Comparison of ENCODE assay signal across 29 cellular contexts in the genomic region with DNA sequence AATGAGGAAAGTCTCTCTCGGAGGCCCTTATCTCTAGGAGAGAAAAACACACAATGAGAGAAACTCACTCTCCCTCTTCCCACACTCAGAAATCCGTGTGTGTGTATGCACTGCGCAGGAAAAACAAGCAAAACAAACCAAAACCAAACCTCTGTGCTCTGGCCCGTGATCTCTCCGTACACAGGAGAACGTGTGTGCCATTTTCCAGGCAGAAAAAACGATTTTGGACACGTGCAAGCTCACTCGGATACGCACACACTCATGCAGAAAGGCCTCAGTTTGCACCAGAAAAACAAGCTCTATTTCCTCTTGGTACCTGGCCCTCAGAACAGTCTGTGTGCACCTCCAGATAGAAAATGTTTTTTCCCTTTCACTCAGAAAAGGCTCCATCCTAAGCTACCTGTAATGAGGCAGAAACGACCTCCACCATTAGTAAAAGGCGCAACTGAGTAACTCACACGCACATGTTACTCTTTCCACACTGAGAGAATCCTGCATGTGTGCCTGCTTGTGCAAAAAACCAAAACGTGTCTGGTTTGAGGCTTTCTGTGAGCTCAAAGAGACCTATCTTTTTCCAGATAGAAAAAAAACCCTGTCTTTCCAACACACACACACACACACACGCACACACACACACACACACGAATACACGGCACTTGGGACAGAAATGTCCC.
"Had no signal": no experiment of that assay in that cellular context is flagged by ENCODE, and none has a peak within 500 bp of the region (broad histone marks: within the 10 kb centered on the region; RNA-seq: fewer than 3 reads in every experiment).

No MANE protein-coding gene starts in this region.

- H3K27me3 Mint-ChIP-seq: activated CD4-positive, alpha-beta T cell treated with anti-CD3 and anti-CD28 coated beads for 36 hours had no signal

- H3K27ac ChIP-seq: ascending aorta, breast epithelium, cardiac muscle cell, colonic mucosa had no signal

- H3K4me3 ChIP-seq: ascending aorta, breast epithelium, cardiac muscle cell, colonic mucosa had no signal

- H3K4me1 Mint-ChIP-seq: activated CD4-positive, alpha-beta T cell treated with anti-CD3 and anti-CD28 coated beads for 36 hours; activated CD4-positive, alpha-beta T cell treated with anti-CD3 and anti-CD28 coated beads, Interleukin-2, amount 10 ng/mL, durations not matched to agents 24 days and 14 days; activated naive CD8-positive, alpha-beta T cell treated with anti-CD3 and anti-CD28 coated beads, Interleukin-2, amount 10 ng/mL, durations not matched to agents 7 days and 5 days; brain; endodermal cell had no signal

- H3K9me3 Mint-ChIP-seq: activated CD4-positive, alpha-beta memory T cell treated with anti-CD3 and anti-CD28 coated beads, Interleukin-2, amount 10 ng/mL, durations not matched to agents 7 days and 5 days; activated CD4-positive, alpha-beta T cell treated with anti-CD3 and anti-CD28 coated beads, Interleukin-2, amount 10 ng/mL, durations not matched to agents 24 days and 14 days; activated naive CD4-positive, alpha-beta T cell treated with anti-CD3 and anti-CD28 coated beads, Interleukin-2, amount 10 ng/mL, durations not matched to agents 7 days and 5 days; activated naive CD4-positive, alpha-beta T cell treated with anti-CD3 and anti-CD28 coated beads, Interleukin-2, amount 50 U/mL, for 72 hours; activated naive CD8-positive, alpha-beta T cell treated with anti-CD3 and anti-CD28 coated beads, Interleukin-2, amount 10 ng/mL, durations not matched to agents 7 days and 5 days; activated T-cell treated with anti-CD3 and anti-CD28 coated beads, Interleukin-2, amount 50 U/mL, for 24 hours; activated T-cell treated with anti-CD3 and anti-CD28 coated beads, Interleukin-2, amount 50 U/mL, for 72 hours; endodermal cell; T-helper 2 cell treated with Interferon-gamma antibody and Interleukin-4, amounts not matched to agents 5 μg/mL and 100 μg/mL, for 36 hours had no signal

- H3K36me3 Mint-ChIP-seq: activated naive CD4-positive, alpha-beta T cell treated with anti-CD3 and anti-CD28 coated beads, Interleukin-2, amount 10 ng/mL, durations not matched to agents 7 days and 5 days; activated naive CD4-positive, alpha-beta T cell treated with anti-CD3 and anti-CD28 coated beads, Interleukin-2, amount 50 U/mL, for 72 hours; activated naive CD8-positive, alpha-beta T cell treated with anti-CD3 and anti-CD28 coated beads, Interleukin-2, amount 10 ng/mL, durations not matched to agents 7 days and 5 days; brain had no signal

- H3K9me3 ChIP-seq: ascending aorta, breast epithelium, colonic mucosa had no signal

- DNase-seq: activated CD4-positive, alpha-beta memory T cell treated with anti-CD3 and anti-CD28 coated beads, Interleukin-2, amount 10 ng/mL, durations not matched to agents 7 days and 5 days; activated CD4-positive, alpha-beta T cell treated with anti-CD3 and anti-CD28 coated beads for 36 hours; activated CD4-positive, alpha-beta T cell treated with anti-CD3 and anti-CD28 coated beads, Interleukin-2, amount 10 ng/mL, durations not matched to agents 24 days and 14 days; activated CD4-positive, CD25-positive, alpha-beta regulatory T cell; activated CD4-positive, CD25-positive, alpha-beta regulatory T cell treated with anti-CD3 and anti-CD28 coated beads, Interleukin-2, amount 50 U/mL, for 72 hours; activated CD8-positive, alpha-beta memory T cell treated with anti-CD3 and anti-CD28 coated beads, Interleukin-2, amount 50 U/mL, for 48 hours; activated gamma-delta T cell; activated naive CD4-positive, alpha-beta T cell; activated naive CD4-positive, alpha-beta T cell treated with anti-CD3 and anti-CD28 coated beads, Interleukin-2, amount 10 ng/mL, durations not matched to agents 7 days and 5 days; activated naive CD8-positive, alpha-beta T cell treated with anti-CD3 and anti-CD28 coated beads, Interleukin-2, amount 10 ng/mL, durations not matched to agents 7 days and 5 days; activated T-cell treated with anti-CD3 and anti-CD28 coated beads for 4 hours; activated T-cell treated with anti-CD3 and anti-CD28 coated beads, Interleukin-2, amount 50 U/mL, for 24 hours; activated T-cell treated with anti-CD3 and anti-CD28 coated beads, Interleukin-2, amount 50 U/mL, for 72 hours; central memory CD4-positive, alpha-beta T cell; cerebellar nuclear complex; colonic mucosa; effector CD8-positive, alpha-beta T cell; endodermal cell; foreskin fibroblast; T-helper 1 cell; T-helper 17 cell; T1000 had no signal

- H3K27ac Mint-ChIP-seq: activated CD4-positive, alpha-beta memory T cell treated with anti-CD3 and anti-CD28 coated beads, Interleukin-2, amount 10 ng/mL, durations not matched to agents 7 days and 5 days; activated CD4-positive, alpha-beta T cell treated with anti-CD3 and anti-CD28 coated beads for 36 hours; activated CD4-positive, alpha-beta T cell treated with anti-CD3 and anti-CD28 coated beads, Interleukin-2, amount 10 ng/mL, durations not matched to agents 24 days and 14 days; activated naive CD4-positive, alpha-beta T cell treated with anti-CD3 and anti-CD28 coated beads, Interleukin-2, amount 10 ng/mL, durations not matched to agents 7 days and 5 days; activated naive CD4-positive, alpha-beta T cell treated with anti-CD3 and anti-CD28 coated beads, Interleukin-2, amount 50 U/mL, for 72 hours; activated naive CD8-positive, alpha-beta T cell treated with anti-CD3 and anti-CD28 coated beads, Interleukin-2, amount 10 ng/mL, durations not matched to agents 7 days and 5 days; activated T-cell treated with anti-CD3 and anti-CD28 coated beads, Interleukin-2, amount 50 U/mL, for 24 hours; activated T-cell treated with anti-CD3 and anti-CD28 coated beads, Interleukin-2, amount 50 U/mL, for 72 hours; brain; endodermal cell; T-helper 17 cell; T-helper 2 cell treated with Interferon-gamma antibody and Interleukin-4, amounts not matched to agents 5 μg/mL and 100 μg/mL, for 36 hours had no signal

- FAIRE-seq: frontal cortex had no signal

- H3K36me3 ChIP-seq: ascending aorta, breast epithelium, cardiac muscle cell, colonic mucosa had no signal

- H3K4me3 Mint-ChIP-seq: activated CD4-positive, alpha-beta memory T cell treated with anti-CD3 and anti-CD28 coated beads, Interleukin-2, amount 10 ng/mL, durations not matched to agents 7 days and 5 days; activated CD4-positive, alpha-beta T cell treated with anti-CD3 and anti-CD28 coated beads for 36 hours; activated CD4-positive, alpha-beta T cell treated with anti-CD3 and anti-CD28 coated beads, Interleukin-2, amount 10 ng/mL, durations not matched to agents 24 days and 14 days; activated naive CD4-positive, alpha-beta T cell treated with anti-CD3 and anti-CD28 coated beads, Interleukin-2, amount 10 ng/mL, durations not matched to agents 7 days and 5 days; activated naive CD8-positive, alpha-beta T cell treated with anti-CD3 and anti-CD28 coated beads, Interleukin-2, amount 10 ng/mL, durations not matched to agents 7 days and 5 days; activated T-cell treated with anti-CD3 and anti-CD28 coated beads, Interleukin-2, amount 50 U/mL, for 24 hours; activated T-cell treated with anti-CD3 and anti-CD28 coated beads, Interleukin-2, amount 50 U/mL, for 72 hours; brain; endodermal cell; T-helper 17 cell; T-helper 2 cell treated with Interferon-gamma antibody and Interleukin-4, amounts not matched to agents 5 μg/mL and 100 μg/mL, for 36 hours had no signal
